7 cellular contexts compared by ENCODE assay signal in the genomic region with DNA sequence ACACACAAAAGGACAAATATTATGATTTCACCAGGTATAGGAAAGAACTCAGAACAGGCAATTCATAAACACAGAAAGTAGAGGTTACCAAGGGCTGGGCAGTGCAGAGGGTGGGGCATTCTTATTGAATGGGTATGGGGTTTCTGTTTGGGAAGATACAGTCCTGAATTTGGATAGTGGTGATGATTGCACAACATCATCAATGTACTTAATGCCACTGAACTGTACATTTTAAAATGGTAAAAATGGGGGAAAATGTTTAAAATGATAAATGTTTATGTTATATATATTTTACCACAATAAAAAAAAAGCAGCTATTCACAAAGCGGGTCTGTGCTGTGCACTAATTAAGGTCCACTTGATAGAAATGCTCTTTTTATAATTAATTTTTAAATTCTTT.
"Had no signal": no experiment of that assay in that cellular context is flagged by ENCODE, and none has a peak within 500 bp of the region (broad histone marks: within the 10 kb centered on the region; RNA-seq: fewer than 3 reads in every experiment).

No MANE protein-coding gene starts in this region.

- DNase-seq: H9, HCEC 1CT, KBM-7 had no signal

- H2AFZ ChIP-seq: GM23338 had no signal

- H3K4me3 ChIP-seq: GM23338 had no signal

- ATAC-seq: GM23338 had no signal

- FAIRE-seq: H1, H54, HTR-8/SVneo had no signal

- H3K4me2 ChIP-seq: GM23338 had no signal
